ENCODE assay signal across 8 cellular contexts in the genomic region with DNA sequence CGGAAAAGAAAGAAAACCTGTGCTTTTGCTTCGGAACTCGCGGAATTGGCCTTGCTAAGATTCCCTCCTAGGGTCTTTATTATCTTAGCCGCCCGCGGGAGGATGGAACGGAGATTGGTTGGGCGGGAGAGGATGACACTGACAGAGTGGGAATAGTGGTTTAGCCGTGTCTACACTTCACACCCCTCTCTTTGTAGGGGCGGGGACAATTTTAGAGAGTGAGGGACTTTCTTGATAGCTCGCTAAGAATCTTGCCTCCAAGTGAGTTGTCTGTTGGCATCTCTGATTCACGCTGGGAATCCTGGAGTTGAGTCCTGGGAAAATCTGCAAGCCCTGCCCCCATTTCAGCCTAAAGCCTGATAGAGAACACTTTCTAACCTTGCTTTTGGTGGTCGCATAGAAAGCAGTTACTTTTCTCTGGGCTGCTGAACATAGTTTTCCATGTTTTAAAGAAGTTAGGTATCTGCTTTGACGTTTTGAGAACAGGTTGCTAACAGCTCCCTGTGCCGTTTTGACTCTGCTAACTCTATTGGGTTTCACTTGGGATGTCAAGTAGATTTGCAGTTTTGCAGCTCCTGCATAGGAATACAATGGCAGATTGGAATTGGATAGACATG. TPM values are rescaled to one million over a fixed set of nuclear protein-coding genes. Genes with fewer than 3 reads are reported as not detected.
DNase-seq lines count a peak whose midpoint lies in the region; ATAC-seq, FAIRE-seq and TF ChIP-seq lines count a peak whose summit lies in the region.

No MANE protein-coding gene starts in this region.

- H3K27me3 ChIP-seq in bronchial epithelial cell (ENCODE audit: control insufficient read depth, insufficient read depth, low read length): no peaks in the 10 kb centered on the region
- no peaks in the 10 kb centered on the region; a peak in 1 of 5 replicates for H3K27me3 ChIP-seq in HepG2 (ENCODE audit: control insufficient read depth in 1 of 2, insufficient read depth in 2 of 2, low read length in 2 of 2)

- no peak for TF ChIP-seq POLR2A in HepG2 (IDR thresholded peaks at IDR 0.05; ENCODE audit: insufficient read depth in 1 of 2, low read depth in 2 of 2, low read length in 2 of 2)

- peaks cover 24% of the 10 kb centered on the region for H3K79me2 ChIP-seq in HepG2 (ENCODE audit: insufficient read depth, low read length)

- POLR2A ChIA-PET in HEK293 (lab: Yijun Ruan, JAX): interaction anchor here (0.6 to 2.0 kb wide), 8 partner anchors 10 to 344 kb away, joined by 3 to 12 read pairs (median 6); partner anchors contain the start of gene PITPNC1
- POLR2A ChIA-PET in HepG2 (lab: Yijun Ruan, JAX): interaction anchor here (0.5 to 3.4 kb wide), 13 partner anchors 8 to 445 kb away, joined by 3 to 72 read pairs (median 4); partner anchors contain the start of gene BPTF

- TF ChIP-seq EP300 in HepG2 (IDR thresholded peaks at IDR 0.05; ENCODE audit: low read depth in 2 of 2, low read length in 2 of 2) (no peak), HepG2 (CRISPR knock-in tag; IDR thresholded peaks at IDR 0.05; ENCODE audit: borderline replicate concordance) (no peak)

- H3K27ac ChIP-seq in HEK293 (ENCODE audit: extremely low read depth, low read depth, low read length) (peak overlapping the region; percentile 90), HepG2 (ENCODE audit: extremely low read length, insufficient read depth, low read length) (peak overlapping the region; percentile 95)

- ATAC-seq in HepG2: peak; percentile 48
- ATAC-seq in GM18867 (IDR thresholded peaks at IDR 0.05; ENCODE audit: unreplicated experiment): no peak
- no peak for ATAC-seq in HG02840 (IDR thresholded peaks at IDR 0.05; ENCODE audit: low FRiP score, unreplicated experiment)

- H3K36me3 ChIP-seq in HEK293 (ENCODE audit: control insufficient read depth in 2 of 2, insufficient read depth in 1 of 2, low read length in 2 of 2) (peaks cover 37 to 38% of the 10 kb centered on the region in 2 experiments), bronchial epithelial cell (ENCODE audit: control insufficient read depth, insufficient read depth, low read length) (peaks cover 13% of the 10 kb centered on the region), HepG2 (replicated peaks in 1 of 2; ENCODE audit: control insufficient read depth in 1 of 2, insufficient read depth in 2 of 2, low read length in 2 of 2) (peaks cover 11 to 25% of the 10 kb centered on the region in 2 experiments)

- TSS peak; percentile 84 for BruUV-seq in HepG2 (replicated peaks; lab: Mats Ljungman, UMichigan)

- H3K4me3 ChIP-seq in HEK293 (ENCODE audit: low read depth, low read length) (peak overlapping the region; percentile 66), bronchial epithelial cell (ENCODE audit: low read depth, low read length) (peak overlapping the region; percentile 75), HepG2 (replicated peaks in 1 of 3; ENCODE audit: insufficient read depth in 1 of 3, low read depth in 2 of 3, low read length in 3 of 3) (peak overlapping the region; percentile 90 to 97 (median 94))

- peak overlapping the region; percentile 99 for H3K9ac ChIP-seq in HepG2 (ENCODE audit: insufficient read depth, low read depth, low read length)

- no peaks in the 10 kb centered on the region for H4K20me1 ChIP-seq in HepG2 (ENCODE audit: insufficient read depth, low read length)

- H3K4me2 ChIP-seq in HepG2 (ENCODE audit: low read depth, low read length): peak overlapping the region; percentile 82

- FAIRE-seq in bronchial epithelial cell (lab: Jason Lieb, UNC): no peak
- FAIRE-seq in HepG2 (lab: Jason Lieb, UNC): no peak

- H3K9me3 ChIP-seq in HEK293 (ENCODE audit: control insufficient read depth, insufficient read depth, low read depth, low read length) (no peaks in the 10 kb centered on the region), HepG2 (ENCODE audit: low read length) (no peaks in the 10 kb centered on the region)

- in situ Hi-C loops in HepG2 (cut with HindIII; ENCODE audit: extremely low pct_ligation_motif_present, low pct_unique_long_range_greater_than_20kb): no loop called here

- H3K4me1 ChIP-seq in HEK293 (ENCODE audit: control insufficient read depth, insufficient read depth, low read length): peaks cover 12% of the 10 kb centered on the region; the same call in 1 of the 2 replicates
- peaks cover 33% of the 10 kb centered on the region for H3K4me1 ChIP-seq in HepG2 (ENCODE audit: insufficient read depth, low read length)

- no peak for TF ChIP-seq RAD21 in HepG2 (CRISPR knock-in tag; IDR thresholded peaks at IDR 0.05)

- H2AFZ ChIP-seq in HepG2 (ENCODE audit: low read length): no peak overlapping the region

- CTCF ChIA-PET in HEK293 (lab: Yijun Ruan, JAX): interaction anchor here (0.6 to 3.4 kb wide), 9 partner anchors 9 to 1099 kb away, joined by 3 to 18 read pairs (median 3); no protein-coding TSS in a partner anchor
- CTCF ChIA-PET in HepG2 (lab: Yijun Ruan, JAX; ENCODE audit: low intra/inter-chr PET ratio, low total read pairs): interaction anchor here (0.9 kb wide), 1 partner anchor 61 kb away, joined by 5 read pairs; no protein-coding TSS in a partner anchor

- under 1% methylated on average over 16 of the region's 16 CpGs for WGBS in HepG2 (ENCODE audit: low lambda C conversion rate)

- DNase-seq in Daoy (ENCODE audit: low read depth): peak; percentile 46
- peak; percentile 84 for DNase-seq in RKO (ENCODE audit: low spot score)
- DNase-seq in bronchial epithelial cell (ENCODE audit: low read depth): peak; percentile 47
- peak; percentile 23 for DNase-seq in HepG2 (ENCODE audit: low spot score)
- DNase-seq in stimulated activated CD8-positive, alpha-beta memory T cell treated with anti-CD3 and anti-CD28 coated beads, Interleukin-4, amount 100 ng/mL, for 24 hours (ENCODE audit: low read depth): peak; percentile 2

- TF ChIP-seq CTCF in HEK293 (tag by site-specific recombination; IDR thresholded peaks at IDR 0.05): no peak
- TF ChIP-seq CTCF in bronchial epithelial cell (IDR thresholded peaks at IDR 0.05; ENCODE audit: insufficient read depth, low read length, severe bottlenecking): no peak
- no peak for TF ChIP-seq CTCF in HepG2 (CRISPR knock-in tag; IDR thresholded peaks at IDR 0.05)

- intact Hi-C loops in HepG2 (cut with micrococcal nuclease; ENCODE audit: unreplicated experiment): loop anchor here (1.0 kb wide), 2 partner anchors 9 to 106 kb away; no protein-coding TSS in a partner anchor

TF ChIP-seq in HEK293, 187 proteins besides CTCF, POLR2A, EP300 and RAD21 (continues in another document):
- TF ChIP-seq ZNF175 (tag by site-specific recombination; IDR thresholded peaks at IDR 0.05): no peak
- no peak for TF ChIP-seq ZNF426 (tag by site-specific recombination; IDR thresholded peaks at IDR 0.05)

TF ChIP-seq in HepG2, 621 proteins besides CTCF, POLR2A, EP300 and RAD21 (continues in another document):
- no peak for TF ChIP-seq ZFX (CRISPR knock-in tag; IDR thresholded peaks at IDR 0.05; ENCODE audit: low read depth)
- no peak for TF ChIP-seq ZNF441 (CRISPR knock-in tag; IDR thresholded peaks at IDR 0.05; ENCODE audit: borderline replicate concordance)
- peak; percentile 2 for TF ChIP-seq U2AF1 (optimal IDR thresholded peaks at IDR 0.05; ENCODE audit: low read depth, low read length)
- TF ChIP-seq IRF9 (CRISPR knock-in tag; IDR thresholded peaks at IDR 0.05; ENCODE audit: borderline replicate concordance): no peak
- TF ChIP-seq AHR (CRISPR knock-in tag; IDR thresholded peaks at IDR 0.05): no peak

RNA-seq across cellular contexts. Expression of gene NOL11, which starts 0.7 kb away (rescaled TPM):
- 104 and 105 TPM in 2 replicates for total RNA-seq in Daoy (2014; rRNA removed; shearing (Covaris generic))
- total RNA-seq in bronchial epithelial cell (27.0 and 29.2 TPM in 2 replicates), HepG2 (2016; rRNA removed; fragmentation: Illumina TruSeq; extraction: Trizol) (124 and 187 TPM in 2 replicates)
- 13.5 and 17.7 TPM in 2 replicates for total RNA-seq in HepG2 (2016; cell fraction: cytosol; rRNA removed; fragmentation: Illumina TruSeq; extraction: Trizol; ENCODE audit: low read depth)
- total RNA-seq in HepG2 (2016; cell fraction: insoluble cytoplasmic fraction; rRNA removed; fragmentation: Illumina TruSeq; extraction: Trizol): 119 and 181 TPM in 2 replicates
- 41.0 and 49.3 TPM in 2 replicates for total RNA-seq in HepG2 (2016; cell fraction: membrane; rRNA removed; fragmentation: Illumina TruSeq; extraction: Trizol)
- 110 and 111 TPM in 2 replicates for total RNA-seq in HepG2 (2016; cell fraction: nucleus; rRNA removed; fragmentation: Illumina TruSeq; extraction: Trizol)
- polyA plus RNA-seq in HepG2 (2011; rRNA removed): 33.5 and 45.8 TPM in 2 replicates
- 14.8 and 21.3 TPM in 2 replicates for polyA plus RNA-seq in HepG2 (2011; cell fraction: cytosol; rRNA removed)
- polyA plus RNA-seq in HepG2 (2011; cell fraction: nucleus; rRNA removed): 25.9 and 30.0 TPM in 2 replicates
- polyA plus RNA-seq in HepG2 (2012): 44.1 and 58.2 TPM in 2 replicates
- 5.1 and 6.9 TPM in 2 replicates for polyA plus RNA-seq in HepG2 (2016; cell fraction: cytosol; fragmentation: Illumina TruSeq; extraction: Trizol; ENCODE audit: low read depth)
- polyA plus RNA-seq in HepG2 (2016; cell fraction: insoluble cytoplasmic fraction; fragmentation: Illumina TruSeq; extraction: Trizol; ENCODE audit: low read depth): 140 and 158 TPM in 2 replicates
- 20.6 and 22.8 TPM in 2 replicates for polyA plus RNA-seq in HepG2 (2016; cell fraction: membrane; fragmentation: Illumina TruSeq; extraction: Trizol; ENCODE audit: low read depth)
- 143 and 159 TPM in 2 replicates for polyA plus RNA-seq in HepG2 (2016; cell fraction: nucleus; fragmentation: Illumina TruSeq; extraction: Trizol; ENCODE audit: insufficient read depth, low read depth)
- polyA minus RNA-seq in HepG2 (2011; rRNA and poly(A)+ RNA removed; ENCODE audit: low replicate concordance): 28.1 and 48.6 TPM in 2 replicates
- polyA minus RNA-seq in HepG2 (2011; cell fraction: cytosol; rRNA and poly(A)+ RNA removed): 80.5 and 83.1 TPM in 2 replicates
- polyA minus RNA-seq in HepG2 (2011; cell fraction: nucleus; rRNA and poly(A)+ RNA removed): 134 and 139 TPM in 2 replicates

Comparison
In these comparisons a context has a peak if more than half of its experiments do, and no peak if none do; other contexts are left out.
1. DNase-seq: peak in every context shown above with its lines; median percentile 84 in RKO; 47 in bronchial epithelial cell; 46 in Daoy; 23 in HepG2; 2 in stimulated activated CD8-positive, alpha-beta memory T cell treated with anti-CD3 and anti-CD28 coated beads, Interleukin-4, amount 100 ng/mL, for 24 hours.